Comparison of ENCODE assay signal across 17 cellular contexts in the genomic region with DNA sequence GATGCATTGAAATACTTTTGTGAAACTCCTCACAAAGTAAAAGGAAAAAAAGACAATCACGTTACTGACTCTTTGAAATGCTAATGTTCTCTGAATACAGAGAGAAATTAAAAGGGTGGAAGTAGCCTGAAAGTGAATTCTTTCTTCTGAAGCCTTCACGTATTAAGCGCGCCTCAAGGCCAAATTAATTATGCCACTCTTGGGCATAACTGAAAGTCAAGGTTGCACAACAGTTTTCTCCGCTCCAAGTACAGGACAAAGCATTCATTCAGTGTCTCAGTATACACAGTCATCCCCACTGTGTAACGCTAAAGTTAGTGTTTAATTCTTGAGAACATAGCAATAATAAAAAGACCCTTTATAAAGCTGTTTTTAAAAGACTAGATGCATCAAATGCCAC. TPM values are rescaled to one million over a fixed set of nuclear protein-coding genes. Genes with fewer than 3 reads are reported as not detected.
DNase-seq lines count a peak whose midpoint lies in the region; ATAC-seq, FAIRE-seq and TF ChIP-seq lines count a peak whose summit lies in the region.
"Had no signal": no experiment of that assay in that cellular context is flagged by ENCODE, and none has a peak within 500 bp of the region (broad histone marks: within the 10 kb centered on the region; RNA-seq: fewer than 3 reads in every experiment).

No MANE protein-coding gene starts in this region.

- H3K27ac Mint-ChIP-seq in WTC11: peak overlapping the region; percentile 55
- H3K27ac Mint-ChIP-seq in neural progenitor cell: peak overlapping the region; percentile 21
- H3K27ac Mint-ChIP-seq in Calu3 (ENCODE audit: unreplicated experiment): no peak overlapping the region
- H3K27ac Mint-ChIP-seq: activated CD8-positive, alpha-beta T cell treated with anti-CD3 and anti-CD28 coated beads, Interleukin-2, amount 10 ng/mL, durations not matched to agents 7 days and 5 days; activated naive CD8-positive, alpha-beta T cell treated with anti-CD3 and anti-CD28 coated beads, Interleukin-2, amount 50 U/mL, for 24 hours had no signal

- H3K9me3 ChIP-seq in HAP-1: no peaks in the 10 kb centered on the region
- no peaks in the 10 kb centered on the region for H3K9me3 ChIP-seq in neural progenitor cell (ENCODE audit: low read depth)
- H3K9me3 ChIP-seq: thoracic aorta had no signal

- POLR2A ChIA-PET in WTC11 (lab: Charles Lee): no interaction called here

- no peak for TF ChIP-seq CTCF in WTC11 (IDR thresholded peaks at IDR 0.05)
- TF ChIP-seq CTCF in neural progenitor cell (IDR thresholded peaks at IDR 0.05): no peak
- TF ChIP-seq CTCF in Calu3 (IDR thresholded peaks at IDR 0.05; ENCODE audit: unreplicated experiment): no peak

- DNase-seq in GM12891 (ENCODE audit: insufficient read length, low spot score) (no peak), HAP-1 (ENCODE audit: low spot score in 2 of 2) (peak; percentile 84 to 99), WTC11 (ENCODE audit: low spot score) (no peak), neural progenitor cell (ENCODE audit: low spot score) (no peak), Calu3 (no peak), H4 (ENCODE audit: low spot score) (no peak)
- no peak for DNase-seq in activated CD4-positive, alpha-beta T cell treated with anti-CD3 and anti-CD28 coated beads for 48 hours
- DNase-seq: activated CD8-positive, alpha-beta T cell treated with anti-CD3 and anti-CD28 coated beads, Interleukin-2, amount 10 ng/mL, durations not matched to agents 7 days and 5 days; activated naive CD8-positive, alpha-beta T cell treated with anti-CD3 and anti-CD28 coated beads, Interleukin-2, amount 50 U/mL, for 24 hours; CD4-positive, CD25-positive, alpha-beta regulatory T cell; DMS79; left colon; NCI-H1930; NCI-H524; stimulated activated CD4-positive, alpha-beta T cell treated with anti-CD3 and anti-CD28 coated beads, Interleukin-4, amount 100 ng/mL, for 24 hours had no signal

- no peak overlapping the region for H3K4me2 ChIP-seq in neural progenitor cell

- in situ Hi-C loops in HAP-1 (cut with MboI; ENCODE audit: low sequenced_read_pairs): no loop called here

- H3K9ac ChIP-seq in neural progenitor cell: peak overlapping the region; percentile 10

- H3K4me3 ChIP-seq in HAP-1 (no peak overlapping the region), neural progenitor cell (no peak overlapping the region)
- H3K4me3 ChIP-seq: thoracic aorta had no signal

- intact Hi-C loops in Calu3 (cut with micrococcal nuclease; ENCODE audit: unreplicated experiment): no loop called here

- H3K9me3 Mint-ChIP-seq in WTC11 (no peaks in the 10 kb centered on the region), neural progenitor cell (no peaks in the 10 kb centered on the region), Calu3 (ENCODE audit: low read depth, unreplicated experiment) (no peaks in the 10 kb centered on the region)
- H3K9me3 Mint-ChIP-seq: activated naive CD8-positive, alpha-beta T cell treated with anti-CD3 and anti-CD28 coated beads, Interleukin-2, amount 50 U/mL, for 24 hours; CD4-positive, CD25-positive, alpha-beta regulatory T cell had no signal

- CTCF ChIA-PET in WTC11 (lab: Charles Lee): no interaction called here
- CTCF ChIA-PET in Calu3 (lab: Charles Lee): no interaction called here

- H3K4me1 ChIP-seq in HAP-1 (peaks cover 30% of the 10 kb centered on the region), neural progenitor cell (peaks cover 6% of the 10 kb centered on the region)

- H3K27ac ChIP-seq in neural progenitor cell: no peak overlapping the region
- H3K27ac ChIP-seq: thoracic aorta had no signal

- peaks cover 15% of the 10 kb centered on the region for H3K4me1 Mint-ChIP-seq in WTC11
- peaks cover 15% of the 10 kb centered on the region for H3K4me1 Mint-ChIP-seq in neural progenitor cell
- no peaks in the 10 kb centered on the region for H3K4me1 Mint-ChIP-seq in Calu3 (ENCODE audit: low read depth, unreplicated experiment)
- H3K4me1 Mint-ChIP-seq: activated naive CD8-positive, alpha-beta T cell treated with anti-CD3 and anti-CD28 coated beads, Interleukin-2, amount 50 U/mL, for 24 hours had no signal

- no peak overlapping the region for H2AFZ ChIP-seq in neural progenitor cell (replicated peaks)

- H3K79me2 ChIP-seq in neural progenitor cell (ENCODE audit: low read depth): no peaks in the 10 kb centered on the region

- no TSS peak for BruUV-seq in Calu3 (replicated peaks; lab: Mats Ljungman, UMichigan)

- H3K4me3 Mint-ChIP-seq in WTC11 (no peak overlapping the region), neural progenitor cell (no peak overlapping the region), Calu3 (ENCODE audit: low read depth, unreplicated experiment) (no peak overlapping the region)
- H3K4me3 Mint-ChIP-seq: activated CD8-positive, alpha-beta T cell treated with anti-CD3 and anti-CD28 coated beads, Interleukin-2, amount 10 ng/mL, durations not matched to agents 7 days and 5 days; activated naive CD8-positive, alpha-beta T cell treated with anti-CD3 and anti-CD28 coated beads, Interleukin-2, amount 50 U/mL, for 24 hours; CD4-positive, CD25-positive, alpha-beta regulatory T cell had no signal

- H3K27me3 ChIP-seq in HAP-1 (ENCODE audit: low read depth) (no peaks in the 10 kb centered on the region), neural progenitor cell (no peaks in the 10 kb centered on the region)

- FAIRE-seq in GM12891 (lab: Jason Lieb, UNC): peak; percentile 67
- FAIRE-seq: RCC 7860 had no signal

- peaks cover 47% of the 10 kb centered on the region for H3K36me3 ChIP-seq in HAP-1 (replicated peaks)
- peaks cover 9% of the 10 kb centered on the region for H3K36me3 ChIP-seq in neural progenitor cell

- TF ChIP-seq POLR2A in GM12891 (IDR thresholded peaks at IDR 0.05; ENCODE audit: low read depth, low read length): no peak

- H3K36me3 Mint-ChIP-seq in WTC11 (peaks cover 51% of the 10 kb centered on the region), neural progenitor cell (peaks cover 14% of the 10 kb centered on the region), Calu3 (ENCODE audit: insufficient read depth, unreplicated experiment) (peaks cover 54% of the 10 kb centered on the region)

- H3K27me3 Mint-ChIP-seq in WTC11 (ENCODE audit: low read depth) (no peaks in the 10 kb centered on the region), neural progenitor cell (ENCODE audit: insufficient read depth, low read depth) (peaks cover 2% of the 10 kb centered on the region), Calu3 (ENCODE audit: unreplicated experiment) (no peaks in the 10 kb centered on the region)
- H3K27me3 Mint-ChIP-seq: activated naive CD8-positive, alpha-beta T cell treated with anti-CD3 and anti-CD28 coated beads, Interleukin-2, amount 50 U/mL, for 24 hours; CD4-positive, CD25-positive, alpha-beta regulatory T cell had no signal

- ATAC-seq in WTC11: no peak
- ATAC-seq: activated CD8-positive, alpha-beta T cell treated with anti-CD3 and anti-CD28 coated beads, Interleukin-2, amount 10 ng/mL, durations not matched to agents 7 days and 5 days; activated naive CD8-positive, alpha-beta T cell treated with anti-CD3 and anti-CD28 coated beads, Interleukin-2, amount 50 U/mL, for 24 hours; left colon had no signal

- no peaks in the 10 kb centered on the region for H3F3A ChIP-seq in neural progenitor cell (ENCODE audit: low read depth)

- peaks cover 6% of the 10 kb centered on the region for H4K20me1 ChIP-seq in neural progenitor cell (ENCODE audit: low read depth)

TF ChIP-seq in GM12891, 5 proteins besides CTCF, POLR2A, EP300 and RAD21:
- TF ChIP-seq POLR2AphosphoS5 (IDR thresholded peaks at IDR 0.05; ENCODE audit: low read depth, low read length) (no peak), TAF1 (IDR thresholded peaks at IDR 0.05; ENCODE audit: low read depth, low read length) (no peak), SPI1 (IDR thresholded peaks at IDR 0.05; ENCODE audit: low read depth, low read length) (no peak), PAX5 (IDR thresholded peaks at IDR 0.05; ENCODE audit: insufficient read depth, low read length, severe bottlenecking) (no peak), POU2F2 (IDR thresholded peaks at IDR 0.05; ENCODE audit: low read depth, low read length) (no peak)

TF ChIP-seq in WTC11, 78 proteins besides CTCF, POLR2A, EP300 and RAD21 (continues in another document):
- no peak for TF ChIP-seq JUN (CRISPR knock-in tag; IDR thresholded peaks at IDR 0.05)
- TF ChIP-seq ZNF423 (CRISPR knock-in tag; IDR thresholded peaks at IDR 0.05): no peak
- TF ChIP-seq STAT6 (CRISPR knock-in tag; conservative IDR thresholded peaks at IDR 0.05; ENCODE audit: low read depth): no peak
- TF ChIP-seq GRHL2 (CRISPR knock-in tag; IDR thresholded peaks at IDR 0.05; ENCODE audit: insufficient replicate concordance, severe bottlenecking): no peak
- no peak for TF ChIP-seq ZNF219 (CRISPR knock-in tag; IDR thresholded peaks at IDR 0.05; ENCODE audit: borderline replicate concordance)
- TF ChIP-seq TEAD1 (CRISPR knock-in tag; IDR thresholded peaks at IDR 0.05): no peak
- no peak for TF ChIP-seq ZNF138 (CRISPR knock-in tag; conservative IDR thresholded peaks at IDR 0.05)
- TF ChIP-seq NFE2L1 (CRISPR knock-in tag; IDR thresholded peaks at IDR 0.05): no peak

RNA-seq across cellular contexts. Expression of gene PARN, which starts 21.5 kb away (rescaled TPM):
- 29.9 TPM for polyA plus RNA-seq in GM12891 (2012; ENCODE audit: low read depth, missing spikeins)
- total RNA-seq in WTC11 (2021) (37.7 to 39.4 TPM (median 38.5 TPM) in 3 replicates), neural progenitor cell (ENCODE audit: low replicate concordance) (35.8 and 53.5 TPM in 2 replicates), Calu3 (2022) (54.8 and 59.1 TPM in 2 replicates)
- total RNA-seq in H4 (2014; rRNA removed; shearing (Covaris generic)): 26.0 and 32.2 TPM in 2 replicates

RNA-seq across cellular contexts. Expression of gene BFAR, which starts 24.1 kb away (rescaled TPM):
- 38.6 TPM for polyA plus RNA-seq in GM12891 (2012; ENCODE audit: low read depth, missing spikeins)
- total RNA-seq in WTC11 (2021) (56.1 to 70.3 TPM (median 59.4 TPM) in 3 replicates), neural progenitor cell (ENCODE audit: low replicate concordance) (72.0 and 91.8 TPM in 2 replicates), Calu3 (2022) (83.8 and 97.9 TPM in 2 replicates)
- 60.4 and 85.7 TPM in 2 replicates for total RNA-seq in H4 (2014; rRNA removed; shearing (Covaris generic))

Comparison
In these comparisons a context has a peak if more than half of its experiments do, and no peak if none do; other contexts are left out.
1. DNase-seq: peak in HAP-1 (2 of 2); none in GM12891 (single experiment), WTC11 (single experiment), neural progenitor cell (single experiment), activated CD4-positive, alpha-beta T cell treated with anti-CD3 and anti-CD28 coated beads for 48 hours (single experiment), Calu3 (single experiment) and H4 (single experiment).